26 cellular contexts compared by ENCODE assay signal in genomic region chr10:112774210-112774609, GRCh38.
A peak's percentile ranks its signal among the peaks of the same experiment; 100 is the strongest.
DNase-seq lines count a peak whose midpoint lies in the region; ATAC-seq, FAIRE-seq and TF ChIP-seq lines count a peak whose summit lies in the region.
"Had no signal": no experiment of that assay in that cellular context is flagged by ENCODE, and none has a peak within 500 bp of the region (broad histone marks: within the 10 kb centered on the region; RNA-seq: fewer than 3 reads in every experiment).

No MANE protein-coding gene starts in this region.

- H3K27ac Mint-ChIP-seq in nephron = peak overlapping the region; percentile 1 to 57 (median 41)
- H3K27ac Mint-ChIP-seq in activated CD4-positive, alpha-beta T cell treated with anti-CD3 and anti-CD28 coated beads for 36 hours = no peak overlapping the region
- H3K27ac Mint-ChIP-seq: CD4-positive, alpha-beta T cell; GM23338 had no signal

- H3K9ac ChIP-seq in H1 (replicated peaks in 1 of 4; ENCODE audit: extremely low read depth in 1 of 4, low read depth in 3 of 4, low read length in 3 of 4) = no peak overlapping the region
- H3K9ac ChIP-seq: BLaER1 treated with 17β-estradiol and CSF1 and Interleukin-3, amounts not matched to agents 10 nM and 100 nM had no signal

- no peak overlapping the region for H3K4me3 Mint-ChIP-seq in nephron
- no peak overlapping the region for H3K4me3 Mint-ChIP-seq in activated CD4-positive, alpha-beta T cell treated with anti-CD3 and anti-CD28 coated beads for 36 hours
- H3K4me3 Mint-ChIP-seq: CD14-positive monocyte; CD4-positive, alpha-beta T cell; CD8-positive, alpha-beta memory T cell; GM23338 had no signal

- in situ Hi-C loops in Panc1 (cut with HindIII; ENCODE audit: low pct_unique_long_range_greater_than_20kb, low sequenced_read_pairs) = no loop called here

- H2BK5ac ChIP-seq in H1 (ENCODE audit: low read depth, low read length) = no peak overlapping the region

- no peaks in the 10 kb centered on the region for H3K27me3 ChIP-seq in Panc1 (ENCODE audit: control insufficient read depth, insufficient read depth, low read length)
- H3K27me3 ChIP-seq in H1 (replicated peaks in 1 of 4; ENCODE audit: control insufficient read depth in 3 of 4, extremely low read depth in 1 of 4, insufficient read depth in 3 of 4, low read length in 3 of 4) = no peaks in the 10 kb centered on the region
- no peaks in the 10 kb centered on the region for H3K27me3 ChIP-seq in small intestine (ENCODE audit: control insufficient read depth in 2 of 2, insufficient read depth in 2 of 2, low read length in 2 of 2)
- H3K27me3 ChIP-seq: BE2C; BLaER1 treated with 17β-estradiol and CSF1 and Interleukin-3, amounts not matched to agents 10 nM and 100 nM had no signal

- peaks cover 38% of the 10 kb centered on the region for H3K4me1 Mint-ChIP-seq in nephron
- no peaks in the 10 kb centered on the region for H3K4me1 Mint-ChIP-seq in activated CD4-positive, alpha-beta T cell treated with anti-CD3 and anti-CD28 coated beads for 36 hours
- H3K4me1 Mint-ChIP-seq: CD14-positive monocyte; CD8-positive, alpha-beta memory T cell had no signal

- H3K4me1 ChIP-seq in Panc1 (ENCODE audit: control insufficient read depth, insufficient read depth, low read length) (peaks cover 33% of the 10 kb centered on the region), H1 (replicated peaks in 1 of 4; ENCODE audit: control insufficient read depth in 3 of 4, insufficient read depth in 4 of 4, low read length in 3 of 4) (peaks cover 0 to 6% (median 1%) of the 10 kb centered on the region in 4 experiments; a peak in 3 of 7 replicates), small intestine (ENCODE audit: control insufficient read depth in 2 of 2, insufficient read depth in 1 of 2, low read depth in 1 of 2, low read length in 1 of 2) (peaks cover 2 to 10% of the 10 kb centered on the region in 2 donors)
- H3K4me1 ChIP-seq: BLaER1 treated with 17β-estradiol and CSF1 and Interleukin-3, amounts not matched to agents 10 nM and 100 nM had no signal

- no peak overlapping the region for H2BK20ac ChIP-seq in H1 (ENCODE audit: low read length)

- H2BK12ac ChIP-seq in H1 (ENCODE audit: low read depth, low read length) = no peak overlapping the region

- no peak overlapping the region for H3K14ac ChIP-seq in H1 (ENCODE audit: insufficient read length)

- TF ChIP-seq CTCF in Panc1 (IDR thresholded peaks at IDR 0.05) = no peak
- no peak for TF ChIP-seq CTCF in H1 (IDR thresholded peaks at IDR 0.05; ENCODE audit: control extremely low read depth in 1 of 3, insufficient read depth in 1 of 3, low read depth in 1 of 3, low read length in 3 of 3)
- no peak for TF ChIP-seq CTCF in nephron (IDR thresholded peaks at IDR 0.05; ENCODE audit: unreplicated experiment in 3 of 3)
- TF ChIP-seq CTCF in GM10248 (IDR thresholded peaks at IDR 0.05; ENCODE audit: control extremely low read depth, extremely low read depth, low read depth, missing control alignments) = no peak

- no peaks in the 10 kb centered on the region for H3K79me2 ChIP-seq in H1 (ENCODE audit: control insufficient read depth in 1 of 2, insufficient read depth in 2 of 2, low read length in 2 of 2)

- H3K36me3 Mint-ChIP-seq in nephron (ENCODE audit: low read depth) = peaks cover 17% of the 10 kb centered on the region
- peaks cover 10% of the 10 kb centered on the region for H3K36me3 Mint-ChIP-seq in activated CD4-positive, alpha-beta T cell treated with anti-CD3 and anti-CD28 coated beads for 36 hours (ENCODE audit: low read depth)

- no peaks in the 10 kb centered on the region for H4K20me1 ChIP-seq in H1 (replicated peaks in 1 of 2; ENCODE audit: control insufficient read depth in 1 of 2, insufficient read depth in 2 of 2, low read length in 2 of 2)
- H4K20me1 ChIP-seq: BLaER1 treated with 17β-estradiol and CSF1 and Interleukin-3, amounts not matched to agents 10 nM and 100 nM had no signal

- POLR2A ChIA-PET in Panc1 (lab: Charles Lee) (interaction anchor here (0.5 kb wide), 1 partner anchor 327 kb away, joined by 3 read pairs; no protein-coding TSS in a partner anchor), H1 (lab: Charles Lee; ENCODE audit: partially characterized antibody) (interaction anchor here (1.0 to 1.2 kb wide), 2 partner anchors 30 to 125 kb away, joined by 3 to 4 read pairs; no protein-coding TSS in a partner anchor), GM10248 (lab: Yijun Ruan, JAX) (no interaction called here)
- POLR2A ChIA-PET in activated CD4-positive, alpha-beta T cell treated with anti-CD3 and anti-CD28 coated beads for 36 hours (lab: Charles Lee) = no interaction called here

- 86% methylated on average over 1 of the region's 1 CpG; no CpG with 5 or more reads in 1 of the 2 experiments for WGBS in H1 (ENCODE audit: extremely low coverage in 1 of 2, insufficient coverage in 1 of 2, insufficient read length in 1 of 2, insufficient replicate concordance in 2 of 2, low coverage in 1 of 2, low lambda C conversion rate in 2 of 2, missing lambda C conversion rate in 1 of 2), 2 experiments
- WGBS in small intestine, 3 donors = 68 to 83% (median 76%) methylated on average over 1 of the region's 1 CpG

- no peak overlapping the region for H2BK120ac ChIP-seq in H1 (replicated peaks; ENCODE audit: low read depth, low read length)

- no peak overlapping the region for H2AK5ac ChIP-seq in H1 (ENCODE audit: low read depth, low read length)

- no peak overlapping the region for H3K56ac ChIP-seq in H1 (replicated peaks; ENCODE audit: insufficient read length, low read depth, low read length)

- H4K5ac ChIP-seq in H1 (ENCODE audit: insufficient read length, low read depth, low read length) = no peak overlapping the region

- H3K27ac ChIP-seq in Panc1 (ENCODE audit: low read length) (peak overlapping the region; percentile 62; the same call in 1 of the 2 replicates), H1 (ENCODE audit: low read depth, low read length) (no peak overlapping the region), small intestine (ENCODE audit: low read depth in 1 of 2, low read length in 1 of 2) (no peak overlapping the region)
- H3K27ac ChIP-seq: A549; BLaER1 treated with 17β-estradiol and CSF1 and Interleukin-3, amounts not matched to agents 10 nM and 100 nM had no signal

- CTCF ChIA-PET in Panc1 (lab: Charles Lee) = interaction anchor here (0.5 kb wide), 1 partner anchor 609 kb away, joined by 11 read pairs; no protein-coding TSS in a partner anchor
- CTCF ChIA-PET in H1 (lab: Charles Lee; ENCODE audit: partially characterized antibody) = interaction anchor here (0.7 to 2.6 kb wide), 3 partner anchors 8 to 21 kb away, joined by 3 to 9 read pairs (median 3); no protein-coding TSS in a partner anchor
- CTCF ChIA-PET in GM10248 (lab: Yijun Ruan, JAX) = interaction anchor here (1.2 kb wide), 1 partner anchor 9 kb away, joined by 3 read pairs; no protein-coding TSS in a partner anchor
- CTCF ChIA-PET in activated CD4-positive, alpha-beta T cell treated with anti-CD3 and anti-CD28 coated beads for 36 hours (lab: Charles Lee) = interaction anchor here (0.6 kb wide), 1 partner anchor 691 kb away, joined by 3 read pairs; no protein-coding TSS in a partner anchor

- H3K4me3 ChIP-seq in Panc1 (ENCODE audit: low read depth in 2 of 2, low read length in 2 of 2) (no peak overlapping the region), H1 (ENCODE audit: extremely low read depth in 1 of 4, insufficient read depth in 2 of 4, low read depth in 3 of 4, low read length in 4 of 4) (no peak overlapping the region), small intestine (ENCODE audit: low read depth in 1 of 2, low read length in 2 of 2) (no peak overlapping the region)
- H3K4me3 ChIP-seq: A549; BLaER1 treated with 17β-estradiol and CSF1 and Interleukin-3, amounts not matched to agents 10 nM and 100 nM; GM23338 had no signal

- TF ChIP-seq POLR2A in H1 (IDR thresholded peaks at IDR 0.05; ENCODE audit: control extremely low read depth in 1 of 2, low read depth in 2 of 2, low read length in 2 of 2) = no peak

- no peaks in the 10 kb centered on the region for H3K9me3 ChIP-seq in Panc1 (ENCODE audit: control insufficient read depth, insufficient read depth, low read depth, low read length)
- no peaks in the 10 kb centered on the region for H3K9me3 ChIP-seq in H1 (ENCODE audit: insufficient read depth in 2 of 2, low read depth in 1 of 2, low read length in 1 of 2)
- no peaks in the 10 kb centered on the region for H3K9me3 ChIP-seq in small intestine (ENCODE audit: control insufficient read depth, low read depth)
- H3K9me3 ChIP-seq: A549, BE2C had no signal

- no peak for ATAC-seq in Panc1
- no peak for ATAC-seq in activated CD4-positive, alpha-beta T cell treated with anti-CD3 and anti-CD28 coated beads for 36 hours
- ATAC-seq: A549, GM23338 had no signal

- H3K4ac ChIP-seq in H1 (replicated peaks; ENCODE audit: insufficient read length, low read depth, low read length) = no peak overlapping the region

- H3K18ac ChIP-seq in H1 (ENCODE audit: extremely low read depth, low read length) = no peak overlapping the region

- H3K23ac ChIP-seq in H1 (ENCODE audit: insufficient read length) = no peak overlapping the region

- no peak overlapping the region for H4K8ac ChIP-seq in H1 (ENCODE audit: extremely low read depth, insufficient read depth, low read length)

- BruUV-seq in Panc1 (replicated peaks; lab: Mats Ljungman, UMichigan) = no TSS peak

- intact Hi-C loops in Panc1 (cut with micrococcal nuclease; ENCODE audit: unreplicated experiment) = loop anchor here (10.0 kb wide), 1 partner anchor 209 kb away; no protein-coding TSS in a partner anchor
- intact Hi-C loops in activated CD4-positive, alpha-beta T cell treated with anti-CD3 and anti-CD28 coated beads for 36 hours (cut with DNase I, micrococcal nuclease) = no loop called here

- H3K79me1 ChIP-seq in H1 (ENCODE audit: low read depth, low read length) = no peaks in the 10 kb centered on the region

- FAIRE-seq in H1 (lab: Jason Lieb, UNC) = no peak
- FAIRE-seq in small intestine (lab: Jason Lieb, UNC) = no peak
- FAIRE-seq: A549, D721Med, GM12891, GM18507, H54 had no signal

- peaks cover 13% of the 10 kb centered on the region for H3K9me3 Mint-ChIP-seq in nephron
- H3K9me3 Mint-ChIP-seq in activated CD4-positive, alpha-beta T cell treated with anti-CD3 and anti-CD28 coated beads for 36 hours (ENCODE audit: low read depth) = peaks cover 1% of the 10 kb centered on the region
- H3K9me3 Mint-ChIP-seq: CD14-positive monocyte; CD4-positive, alpha-beta T cell; CD8-positive, alpha-beta memory T cell; GM23338 had no signal

- H2AFZ ChIP-seq in H1 (ENCODE audit: low read length) = no peak overlapping the region
- H2AFZ ChIP-seq: GM23338 had no signal

- no peak for DNase-seq in Panc1 (ENCODE audit: low read depth, low spot score)
- DNase-seq in H1 (ENCODE audit: low read depth in 1 of 2, low spot score in 2 of 2) = no peak
- DNase-seq in small intestine = peak; percentile 50
- DNase-seq in GM10248 (ENCODE audit: extremely low spot score) = no peak
- DNase-seq in NCI-H187 (lab: John Stamatoyannopoulos, UW) = no peak
- DNase-seq in activated CD4-positive, alpha-beta T cell treated with anti-CD3 and anti-CD28 coated beads for 36 hours = no peak
- DNase-seq: 8988T; ACHN; AML-193; BE2C; CD4-positive, alpha-beta T cell; CD8-positive, alpha-beta memory T cell; DMS 273 treated with DMSO at 0.1 percent for 48 hours; DMS79; EL; GDM1; HCEC 1CT had no signal

- H3K23me2 ChIP-seq in H1 (ENCODE audit: low read depth, low read length) = no peaks in the 10 kb centered on the region

- no peaks in the 10 kb centered on the region for H3K36me3 ChIP-seq in Panc1 (ENCODE audit: control insufficient read depth, insufficient read depth, low read length)
- no peaks in the 10 kb centered on the region for H3K36me3 ChIP-seq in H1 (ENCODE audit: control insufficient read depth in 2 of 4, insufficient read depth in 4 of 4, low read length in 3 of 4)
- H3K36me3 ChIP-seq in small intestine (ENCODE audit: control insufficient read depth in 2 of 2, insufficient read depth in 2 of 2, low read length in 2 of 2) = no peaks in the 10 kb centered on the region
- H3K36me3 ChIP-seq: BE2C had no signal

- no peak for TF ChIP-seq RAD21 in H1 (IDR thresholded peaks at IDR 0.05 in 1 of 2, conservative IDR thresholded peaks at IDR 0.05 in 1 of 2; ENCODE audit: low read depth in 2 of 2, low read length in 2 of 2)

- no peak for TF ChIP-seq EP300 in H1 (IDR thresholded peaks at IDR 0.05; ENCODE audit: borderline replicate concordance in 1 of 2, low read depth in 2 of 2, low read length in 2 of 2)

- H4K91ac ChIP-seq in H1 (replicated peaks; ENCODE audit: insufficient read length, low read length) = no peak overlapping the region

- no peaks in the 10 kb centered on the region for H3K27me3 Mint-ChIP-seq in nephron (ENCODE audit: low read depth)
- no peaks in the 10 kb centered on the region for H3K27me3 Mint-ChIP-seq in activated CD4-positive, alpha-beta T cell treated with anti-CD3 and anti-CD28 coated beads for 36 hours
- H3K27me3 Mint-ChIP-seq: CD4-positive, alpha-beta T cell had no signal

- 0 out of 2 replicates have a peak overlapping the region, but pooled peaks have one; percentile 61 for H2BK15ac ChIP-seq in H1 (ENCODE audit: low read length)

- no peak overlapping the region for H3K4me2 ChIP-seq in H1 (ENCODE audit: insufficient read depth in 1 of 2, low read depth in 2 of 2, low read length in 2 of 2)
- H3K4me2 ChIP-seq: A549; BLaER1 treated with 17β-estradiol and CSF1 and Interleukin-3, amounts not matched to agents 10 nM and 100 nM; GM23338 had no signal

Comparison
In these comparisons a context has a peak if more than half of its experiments do, and no peak if none do; other contexts are left out.
1. POLR2A ChIA-PET loops: an anchor here in Panc1 (0.5 kb wide) and H1 (1.0 to 1.2 kb wide); none called in GM10248 and activated CD4-positive, alpha-beta T cell treated with anti-CD3 and anti-CD28 coated beads for 36 hours.